In the genomic region with DNA sequence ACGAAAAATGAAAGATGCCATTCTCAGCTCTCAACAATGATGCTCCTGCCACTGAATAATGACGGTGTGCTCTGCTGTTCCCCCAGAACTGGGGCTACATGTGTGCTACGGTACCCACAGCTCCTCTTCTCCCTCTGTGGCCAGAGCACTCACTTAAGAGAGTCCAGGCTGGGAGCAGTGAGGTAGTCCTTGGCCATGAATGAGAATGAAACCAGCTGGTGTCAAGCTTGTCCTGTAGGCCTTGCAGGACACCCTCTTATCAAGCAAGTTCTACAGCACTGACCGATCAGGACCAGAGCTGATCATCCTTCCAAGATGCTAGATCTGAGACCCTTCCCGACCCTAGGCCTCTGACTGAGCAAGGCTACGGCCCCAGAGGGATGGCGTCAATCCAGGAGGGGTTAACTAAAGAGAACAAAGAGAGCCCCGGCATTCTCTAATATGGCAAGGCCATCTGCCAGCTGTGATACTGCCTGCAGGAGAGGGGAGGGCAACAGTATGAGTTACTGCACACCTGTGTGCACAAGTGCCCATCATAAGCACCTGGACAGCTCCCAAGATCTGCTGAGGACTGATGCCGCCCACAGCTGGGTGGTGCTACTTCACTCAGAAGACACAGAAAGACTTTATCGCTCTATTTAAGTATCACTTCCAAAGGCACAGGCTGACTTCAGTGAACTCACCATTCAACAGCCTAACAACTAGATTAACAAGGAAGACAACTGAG, we compare ENCODE assay signal across 16 cellular contexts. TPM values are rescaled to one million over a fixed set of nuclear protein-coding genes. Genes with fewer than 3 reads are reported as not detected.
DNase-seq lines count a peak whose midpoint lies in the region; ATAC-seq, FAIRE-seq and TF ChIP-seq lines count a peak whose summit lies in the region.
"Had no signal": no experiment of that assay in that cellular context is flagged by ENCODE, and none has a peak within 500 bp of the region (broad histone marks: within the 10 kb centered on the region; RNA-seq: fewer than 3 reads in every experiment).

No MANE protein-coding gene starts in this region.

- no peak for ATAC-seq in gastroesophageal sphincter
- ATAC-seq in HG03457 (IDR thresholded peaks at IDR 0.05; ENCODE audit: unreplicated experiment) = no peak
- ATAC-seq in HG03520 (IDR thresholded peaks at IDR 0.05; ENCODE audit: unreplicated experiment) = no peak
- ATAC-seq: CD8-positive, alpha-beta T cell had no signal

- intact Hi-C loops in prostate gland (cut with DNase I) = no loop called here

- no peaks in the 10 kb centered on the region for H3K27me3 Mint-ChIP-seq in astrocyte (ENCODE audit: low read depth, unreplicated experiment)
- H3K27me3 Mint-ChIP-seq: dendritic cell treated with granulocyte-macrophage colony-stimulating factor and Interleukin-4, amounts not matched to agents 40 ng/mL and 50 ng/mL, for 4 days had no signal

- no peak for TF ChIP-seq EP300 in gastroesophageal sphincter (IDR thresholded peaks at IDR 0.05)

- H3K4me1 Mint-ChIP-seq in astrocyte (ENCODE audit: low read depth, unreplicated experiment) = peaks cover 6% of the 10 kb centered on the region

- H3K4me2 ChIP-seq in astrocyte (ENCODE audit: low read length) = peak overlapping the region; percentile 24

- H3K36me3 ChIP-seq in astrocyte (ENCODE audit: insufficient read depth, low read length) (peaks cover 37% of the 10 kb centered on the region), prostate gland (peaks cover 4 to 6% of the 10 kb centered on the region in 2 donors), gastroesophageal sphincter (peaks cover 0 to 97% of the 10 kb centered on the region in 2 donors)

- H4K20me1 ChIP-seq in astrocyte (ENCODE audit: insufficient read depth, low read length) = no peaks in the 10 kb centered on the region

- H3K27ac ChIP-seq in astrocyte (ENCODE audit: low read depth, low read length) (peak overlapping the region; percentile 88), prostate gland (peak overlapping the region in 1 of 2 donors; percentile 52), gastroesophageal sphincter (no peak overlapping the region)
- H3K27ac ChIP-seq: 22Rv1, upper lobe of left lung had no signal

- TF ChIP-seq CTCF in astrocyte (IDR thresholded peaks at IDR 0.05; ENCODE audit: insufficient read depth, low read depth, low read length) (no peak), prostate gland (IDR thresholded peaks at IDR 0.05) (peak in 2 of 4 experiments; percentile 30 to 37), gastroesophageal sphincter (IDR thresholded peaks at IDR 0.05) (no peak)

- no peaks in the 10 kb centered on the region for H3K9me3 ChIP-seq in astrocyte (ENCODE audit: insufficient read depth, low read depth, low read length)
- H3K9me3 ChIP-seq in prostate gland = no peaks in the 10 kb centered on the region
- H3K9me3 ChIP-seq in gastroesophageal sphincter = no peaks in the 10 kb centered on the region
- H3K9me3 ChIP-seq: upper lobe of left lung had no signal

- no peak overlapping the region for H2AFZ ChIP-seq in astrocyte (ENCODE audit: low read depth, low read length)

- no peaks in the 10 kb centered on the region for H3K79me2 ChIP-seq in astrocyte (ENCODE audit: insufficient read depth, low read length)

- TF ChIP-seq POLR2A in prostate gland (IDR thresholded peaks at IDR 0.05) (no peak), gastroesophageal sphincter (IDR thresholded peaks at IDR 0.05) (no peak)

- peaks cover 14% of the 10 kb centered on the region for H3K4me1 ChIP-seq in astrocyte (ENCODE audit: insufficient read depth, low read length)
- H3K4me1 ChIP-seq in prostate gland (replicated peaks) = peaks cover 8% of the 10 kb centered on the region
- peaks cover 0 to 8% (median 0%) of the 10 kb centered on the region in 3 donors for H3K4me1 ChIP-seq in gastroesophageal sphincter
- H3K4me1 ChIP-seq: upper lobe of left lung had no signal

- H3K9me3 Mint-ChIP-seq in astrocyte (ENCODE audit: unreplicated experiment) = peaks cover 2% of the 10 kb centered on the region
- H3K9me3 Mint-ChIP-seq: CD8-positive, alpha-beta T cell; dendritic cell treated with granulocyte-macrophage colony-stimulating factor and Interleukin-4, amounts not matched to agents 40 ng/mL and 50 ng/mL, for 4 days; T-helper 1 cell treated with Interleukin-12 subunit alpha and Interleukin-12 subunit beta and Interleukin-4 antibody, amounts not matched to agents 30 μg/mL and 1 μg/mL, for 36 hours had no signal

- no peak overlapping the region for H3K4me3 Mint-ChIP-seq in astrocyte (ENCODE audit: unreplicated experiment)
- H3K4me3 Mint-ChIP-seq: CD8-positive, alpha-beta T cell; dendritic cell treated with granulocyte-macrophage colony-stimulating factor and Interleukin-4, amounts not matched to agents 40 ng/mL and 50 ng/mL, for 4 days; T-helper 1 cell treated with Interleukin-12 subunit alpha and Interleukin-12 subunit beta and Interleukin-4 antibody, amounts not matched to agents 30 μg/mL and 1 μg/mL, for 36 hours had no signal

- H3K36me3 Mint-ChIP-seq in astrocyte (ENCODE audit: low read depth, unreplicated experiment) = peaks cover 26% of the 10 kb centered on the region

- peak; percentile 19 for DNase-seq in NCI-H1092 treated with DMSO at 0.1 percent for 48 hours (lab: John Stamatoyannopoulos, UW)
- DNase-seq in NCI-H1092 (lab: John Stamatoyannopoulos, UW) = no peak
- peak; percentile 34 for DNase-seq in NCI-H2171 (lab: John Stamatoyannopoulos, UW)
- no peak for DNase-seq in astrocyte (ENCODE audit: low read depth)
- DNase-seq in prostate gland (ENCODE audit: low spot score) = peak; percentile 49
- DNase-seq: activated CD8-positive, alpha-beta memory T cell treated with anti-CD3 and anti-CD28 coated beads for 24 hours; CD8-positive, alpha-beta T cell; KG1; NCI-H2081 treated with DMSO at 0.1 percent for 48 hours; upper lobe of left lung had no signal

- H3K27me3 ChIP-seq in astrocyte (ENCODE audit: insufficient read depth, low read length) = no peaks in the 10 kb centered on the region
- no peaks in the 10 kb centered on the region for H3K27me3 ChIP-seq in prostate gland (replicated peaks; ENCODE audit: insufficient read depth)
- no peaks in the 10 kb centered on the region for H3K27me3 ChIP-seq in gastroesophageal sphincter
- H3K27me3 ChIP-seq: upper lobe of left lung had no signal

- H3K4me3 ChIP-seq in astrocyte (ENCODE audit: insufficient read depth, low read depth, low read length) = no peak overlapping the region
- H3K4me3 ChIP-seq in prostate gland = no peak overlapping the region
- no peak overlapping the region for H3K4me3 ChIP-seq in gastroesophageal sphincter
- H3K4me3 ChIP-seq: upper lobe of left lung had no signal

- 62% methylated on average over 10 of the region's 10 CpGs for WGBS in prostate gland
- 63 to 81% methylated on average over 3 to 4 of the region's 10 CpGs for WGBS in gastroesophageal sphincter (ENCODE audit: low coverage in 1 of 2), 2 donors

- no peak overlapping the region for H3K27ac Mint-ChIP-seq in astrocyte (ENCODE audit: unreplicated experiment)
- H3K27ac Mint-ChIP-seq: CD8-positive, alpha-beta T cell; dendritic cell treated with granulocyte-macrophage colony-stimulating factor and Interleukin-4, amounts not matched to agents 40 ng/mL and 50 ng/mL, for 4 days; T-helper 1 cell treated with Interleukin-12 subunit alpha and Interleukin-12 subunit beta and Interleukin-4 antibody, amounts not matched to agents 30 μg/mL and 1 μg/mL, for 36 hours had no signal

- peak overlapping the region; percentile 60 for H3K9ac ChIP-seq in astrocyte (ENCODE audit: low read length)

- no peak for FAIRE-seq in astrocyte (lab: Jason Lieb, UNC)

RNA-seq across cellular contexts. Expression of a gene that starts 30.5 kb away (rescaled TPM):
- total RNA-seq in astrocyte (16.6 and 17.7 TPM in 2 replicates), prostate gland (100 to 1,000 TPM in 1 of 2 donors, 10 to 100 TPM in 1; 72.0 to 110 TPM), gastroesophageal sphincter (10 to 100 TPM; 17.0 to 32.4 (median 23.4) TPM)

Comparison
In these comparisons a context has a peak if more than half of its experiments do, and no peak if none do; other contexts are left out.
1. DNase-seq: peak in NCI-H1092 treated with DMSO at 0.1 percent for 48 hours (single experiment), NCI-H2171 (single experiment) and prostate gland (single experiment); none in NCI-H1092 (single experiment) and astrocyte (single experiment).